Comparison of ENCODE assay signal across 8 cellular contexts in genomic region chr20:49979030-49979832, GRCh38. TPM values are rescaled to one million over a fixed set of nuclear protein-coding genes. Genes with fewer than 3 reads are reported as not detected.
A peak's percentile ranks its signal among the peaks of the same experiment; 100 is the strongest.
DNase-seq lines count a peak whose midpoint lies in the region; ATAC-seq, FAIRE-seq and TF ChIP-seq lines count a peak whose summit lies in the region.

No MANE protein-coding gene starts in this region.

- DNase-seq in HFF-Myc (ENCODE audit: extremely low read depth, low read depth) (no peak), globus pallidus (ENCODE audit: low spot score) (peak; percentile 43), pancreas (peak in 4 of 6 donors; percentile 55 to 86 (median 66)), tibial nerve (ENCODE audit: low spot score in 2 of 2) (no peak)
- DNase-seq in activated T-helper 9 cell treated with anti-CD3 and anti-CD28 coated beads, Interleukin-2, amount 50 U/mL, for 16 hours (ENCODE audit: low read depth) = peak; percentile 44

- H3K9me3 ChIP-seq in BLaER1 = no peaks in the 10 kb centered on the region
- H3K9me3 ChIP-seq in pancreas = no peaks in the 10 kb centered on the region
- H3K9me3 ChIP-seq in tibial nerve = no peaks in the 10 kb centered on the region

- H4K20me1 ChIP-seq in BLaER1 = peaks cover 6% of the 10 kb centered on the region; the same call in 1 of the 2 replicates

- no peaks in the 10 kb centered on the region for H3K27me3 ChIP-seq in BLaER1
- no peaks in the 10 kb centered on the region for H3K27me3 ChIP-seq in pancreas
- no peaks in the 10 kb centered on the region for H3K27me3 ChIP-seq in tibial nerve

- H3K9ac ChIP-seq in BLaER1 = peak overlapping the region; percentile 61; the same call in 1 of the 2 replicates

- 25 to 29% methylated on average over 26 to 37 of the region's 37 CpGs for WGBS in pancreas, 2 donors
- WGBS in tibial nerve, 2 donors = 31% methylated on average over 18 to 21 of the region's 37 CpGs

- H3K4me3 ChIP-seq in BLaER1 (peak overlapping the region; percentile 57), HFF-Myc (replicated peaks; ENCODE audit: low read depth, low read length) (0 out of 2 replicates have a peak overlapping the region, but pooled peaks have one; percentile 4), pancreas (peak overlapping the region in 1 of 4 donors; percentile 20), tibial nerve (peak overlapping the region in 3 of 4 donors; percentile 40 to 43 (median 41))

- peak; percentile 26 to 67 (median 62) for ATAC-seq in pancreas
- no peak for ATAC-seq in GM21723 (IDR thresholded peaks at IDR 0.05; ENCODE audit: unreplicated experiment)

- peaks cover 48% of the 10 kb centered on the region for H3K4me1 ChIP-seq in BLaER1
- H3K4me1 ChIP-seq in pancreas = peaks cover 0 to 7% (median 4%) of the 10 kb centered on the region in 3 donors
- H3K4me1 ChIP-seq in tibial nerve = peaks cover 0 to 44% (median 11%) of the 10 kb centered on the region in 4 donors

- peak in 1 of 2 donors; percentile 26 for TF ChIP-seq EP300 in tibial nerve (IDR thresholded peaks at IDR 0.05)

- H3K27ac ChIP-seq in BLaER1 (peak overlapping the region; percentile 53; the same call in 1 of the 2 replicates), pancreas (no peak overlapping the region), tibial nerve (peak overlapping the region in 2 of 4 donors; percentile 32 to 60)

- H3K4me2 ChIP-seq in BLaER1 = peak overlapping the region; percentile 97

- TF ChIP-seq POLR2A in tibial nerve (IDR thresholded peaks at IDR 0.05) = no peak

- peak; percentile 99 for TF ChIP-seq CTCF in HFF-Myc (IDR thresholded peaks at IDR 0.05; ENCODE audit: low read depth, low read length, missing control alignments)
- TF ChIP-seq CTCF in pancreas (IDR thresholded peaks at IDR 0.05) = peak; percentile 97 to 99 (median 98)
- peak; percentile 98 to 100 (median 99) for TF ChIP-seq CTCF in tibial nerve (IDR thresholded peaks at IDR 0.05)

- H3K36me3 ChIP-seq in BLaER1 = peaks cover 6% of the 10 kb centered on the region
- no peaks in the 10 kb centered on the region for H3K36me3 ChIP-seq in pancreas
- H3K36me3 ChIP-seq in tibial nerve = no peaks in the 10 kb centered on the region

- no peak for FAIRE-seq in pancreas (lab: Jason Lieb, UNC)

- intact Hi-C loops in pancreas (cut with DNase I) = no loop called here

TF ChIP-seq in PFSK-1, 5 proteins besides CTCF, POLR2A, EP300 and RAD21:
- no peak for TF ChIP-seq REST (IDR thresholded peaks at IDR 0.05; ENCODE audit: insufficient read depth in 1 of 2, low read depth in 2 of 2, low read length in 2 of 2)
- TF ChIP-seq FOXP2 (optimal IDR thresholded peaks at IDR 0.05; ENCODE audit: borderline replicate concordance, extremely low read depth, extremely low read length, insufficient read depth) = peak; percentile 67

RNA-seq across cellular contexts. Expression of gene SNAI1, which starts 3.5 kb away (rescaled TPM):
- 11.1 TPM for polyA plus RNA-seq in PFSK-1 (2012; ENCODE audit: insufficient read length, low read depth)
- total RNA-seq in pancreas = 1 to 10 TPM in 2 of 6 donors, under 1 TPM in 4; 0.31 to 1.8 (median 0.52) TPM
- polyA plus RNA-seq in pancreas = 1 to 10 TPM; 2.1 to 2.9 TPM
- total RNA-seq in tibial nerve = 10 to 100 TPM in 1 of 4 donors, 1 to 10 TPM in 3; 4.2 to 14.4 (median 6.0) TPM

RNA-seq across cellular contexts. Expression of gene RNF114, which starts 43.0 kb away (rescaled TPM):
- polyA plus RNA-seq in PFSK-1 (2012; ENCODE audit: insufficient read length, low read depth) = 111 TPM
- 10 to 100 TPM; 37.1 to 61.9 (median 47.0) TPM for total RNA-seq in pancreas
- 10 to 100 TPM; 33.3 to 41.2 TPM for polyA plus RNA-seq in pancreas
- 100 to 1,000 TPM; 211 to 311 (median 272) TPM for total RNA-seq in tibial nerve

Comparison
In these comparisons a context has a peak if more than half of its experiments do, and no peak if none do; other contexts are left out.
1. DNase-seq: peak in activated T-helper 9 cell treated with anti-CD3 and anti-CD28 coated beads, Interleukin-2, amount 50 U/mL, for 16 hours (single experiment), globus pallidus (single experiment) and pancreas (4 of 6); none in HFF-Myc (single experiment) and tibial nerve (0 of 2).
2. Peak in every context shown above with its lines, with median percentiles within 50 percentile points of each other: CTCF ChIP-seq.